ENCODE assay signal across 26 cellular contexts in the genomic region with DNA sequence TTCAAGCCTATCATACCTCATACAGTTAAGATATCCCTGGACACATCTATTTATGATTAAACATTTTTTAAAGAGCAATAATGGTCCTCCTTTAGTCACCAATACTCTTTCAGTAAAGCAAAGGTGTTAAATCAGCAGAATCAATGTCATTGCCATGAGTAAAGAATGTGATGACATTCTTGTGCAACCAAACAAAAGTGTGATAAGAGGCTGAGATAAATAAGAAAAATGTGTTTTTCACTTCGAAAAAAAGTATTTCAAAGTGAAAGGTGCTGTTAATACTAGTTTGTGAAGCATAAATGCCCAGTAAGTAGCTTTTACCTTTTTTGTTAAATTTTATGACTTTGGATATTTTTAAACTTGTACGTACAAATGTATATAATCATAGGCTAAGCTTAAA.
"Had no signal": no experiment of that assay in that cellular context is flagged by ENCODE, and none has a peak within 500 bp of the region (broad histone marks: within the 10 kb centered on the region; RNA-seq: fewer than 3 reads in every experiment).

No MANE protein-coding gene starts in this region.

- H3K27ac ChIP-seq: stomach, suprapubic skin, testis, thoracic aorta, thyroid gland, tibial artery, tibial nerve, transverse colon, upper lobe of left lung, upper lobe of right lung, uterus, vagina had no signal

- H3K36me3 ChIP-seq: stomach, suprapubic skin, thoracic aorta, thyroid gland, tibial artery, tibial nerve, transverse colon, upper lobe of left lung, upper lobe of right lung, uterus, vagina had no signal

- H3K4me1 ChIP-seq: stomach, suprapubic skin, testis, thyroid gland, tibial artery, tibial nerve, transverse colon, upper lobe of left lung, upper lobe of right lung, uterus, vagina had no signal

- DNase-seq: stimulated activated CD4-positive, alpha-beta T cell treated with anti-CD3 and anti-CD28 coated beads, Interleukin-2, amount 100 ng/mL, for 48 hours; stimulated activated CD4-positive, alpha-beta T cell treated with anti-CD3 and anti-CD28 coated beads, Interleukin-4, amount 100 ng/mL, for 1 hour; stimulated activated CD4-positive, alpha-beta T cell treated with anti-CD3 and anti-CD28 coated beads, Interleukin-4, amount 100 ng/mL, for 24 hours; stimulated activated CD4-positive, alpha-beta T cell treated with anti-CD3 and anti-CD28 coated beads, Interleukin-4, amount 100 ng/mL, for 4 hours; stimulated activated CD8-positive, alpha-beta memory T cell treated with anti-CD3 and anti-CD28 coated beads, Interleukin-4, amount 100 ng/mL, for 48 hours; stimulated activated naive B cell treated with anti-CD40 and anti-IgM and Interleukin-4, amounts not matched to agents 10 μg/mL and 1 μg/mL and 100 μg/mL, for 72 hours; stimulated activated naive CD4-positive, alpha-beta T cell; stimulated activated naive CD4-positive, alpha-beta T cell treated with Interleukin-2 at 50 U/mL for 16 hours; stimulated activated naive CD8-positive, alpha-beta T cell treated with anti-CD3 and anti-CD28 coated beads, Interleukin-15, amount 100 ng/mL, for 72 hours; stimulated activated naive CD8-positive, alpha-beta T cell treated with anti-CD3 and anti-CD28 coated beads, Interleukin-15, Interleukin-2, amounts not matched to agents 100 U/mL and 50 U/mL, for 24 hours; stomach; substantia nigra; testis; thyroid gland; tibial artery; transverse colon; upper lobe of left lung; upper lobe of right lung; uterus had no signal

- H3K9me3 ChIP-seq: suprapubic skin, testis, thoracic aorta, thyroid gland, transverse colon, upper lobe of left lung, upper lobe of right lung, uterus, vagina had no signal

- H3K27me3 ChIP-seq: suprapubic skin, testis, thyroid gland, tibial artery, tibial nerve, transverse colon, upper lobe of left lung, upper lobe of right lung, uterus, vagina had no signal

- FAIRE-seq: urothelium cell line had no signal

- H3K4me3 ChIP-seq: stomach, suprapubic skin, testis, thoracic aorta, thyroid gland, tibial artery, tibial nerve, transverse colon, upper lobe of left lung, upper lobe of right lung, uterus, vagina had no signal

- ATAC-seq: stimulated activated effector memory CD8-positive, alpha-beta T cell treated with anti-CD3 and anti-CD28 coated beads, Interleukin-12 subunit alpha, Interleukin-12 subunit beta, amount 100 ng/mL, for 72 hours; stimulated activated memory B cell treated with anti-CD40 and anti-IgM and Interleukin-4, amounts not matched to agents 10 μg/mL and 1 μg/mL and 100 μg/mL, for 72 hours; stimulated activated naive B cell treated with anti-CD40 and anti-IgM and Interleukin-4, amounts not matched to agents 10 μg/mL and 1 μg/mL and 100 μg/mL, for 72 hours; stimulated activated naive CD8-positive, alpha-beta T cell treated with anti-CD3 and anti-CD28 coated beads, Interleukin-15, amount 100 ng/mL, for 72 hours; stimulated activated naive CD8-positive, alpha-beta T cell treated with anti-CD3 and anti-CD28 coated beads, Interleukin-15, Interleukin-2, amounts not matched to agents 100 U/mL and 50 U/mL, for 24 hours; upper lobe of right lung had no signal
